Comparison of ENCODE assay signal across 26 cellular contexts in the genomic region with DNA sequence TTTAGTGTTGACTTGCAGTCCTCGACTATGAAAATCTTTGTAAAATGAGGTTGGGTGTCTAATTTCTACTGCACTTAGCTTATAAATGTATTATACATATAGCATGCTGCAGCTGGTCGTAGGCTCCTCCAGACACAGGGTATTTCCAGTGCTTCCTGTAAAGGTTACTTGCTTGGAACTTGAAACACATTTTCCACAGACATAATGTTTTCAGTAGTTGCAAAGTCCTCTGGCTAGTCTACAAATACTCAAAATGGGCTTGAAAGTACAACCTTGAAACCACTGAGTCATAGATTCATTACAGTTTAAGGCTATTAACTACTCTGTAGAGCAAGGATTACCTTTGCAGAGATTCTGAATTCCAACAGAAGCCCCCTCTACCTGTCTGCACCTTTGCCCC.
DNase-seq lines count a peak whose midpoint lies in the region; ATAC-seq and TF ChIP-seq lines count a peak whose summit lies in the region.
"Had no signal": no experiment of that assay in that cellular context is flagged by ENCODE, and none has a peak within 500 bp of the region (broad histone marks: within the 10 kb centered on the region; RNA-seq: fewer than 3 reads in every experiment).

No MANE protein-coding gene starts in this region.

- DNase-seq in T-helper 2 cell treated with Interferon-gamma antibody and Interleukin-4, amounts not matched to agents 5 μg/mL and 100 μg/mL, for 36 hours (ENCODE audit: low spot score), result peak; percentile 31
- no peak for DNase-seq in T-helper 2 cell
- no peak for DNase-seq in natural killer cell treated with Interleukin-12 subunit alpha and Interleukin-12 subunit beta and Interleukin-15 and Interleukin-18, amount 100 ng/mL, for 72 hours (ENCODE audit: low spot score)
- no peak for DNase-seq in natural killer cell
- DNase-seq in activated naive CD4-positive, alpha-beta T cell treated with anti-CD3 and anti-CD28 coated beads, Interleukin-2, amount 50 U/mL, for 16 hours, result peak; percentile 19
- no peak for DNase-seq in NK-92 (lab: John Stamatoyannopoulos, UW; ENCODE audit: unreplicated experiment)
- DNase-seq: 8988T; activated CD4-positive, CD25-positive, alpha-beta regulatory T cell; activated CD8-positive, alpha-beta memory T cell treated with anti-CD3 and anti-CD28 coated beads, Interleukin-2, amount 10 ng/mL, durations not matched to agents 7 days and 5 days; activated gamma-delta T cell; anterior cingulate cortex; Calu3; DMS79 treated with DMSO at 0.1 percent for 48 hours; effector CD8-positive, alpha-beta T cell; glutamatergic neuron; HCEC 1CT; islet precursor cell; NCI-H1105 treated with DMSO at 0.1 percent for 48 hours; NCI-H2029; NCI-H526 treated with DMSO at 0.1 percent for 48 hours; nucleus accumbens; psoas muscle; SJCRH30 had no signal

- intact Hi-C loops in natural killer cell (cut with micrococcal nuclease), result no loop called here

- H3K4me3 Mint-ChIP-seq in T-helper 2 cell treated with Interferon-gamma antibody and Interleukin-4, amounts not matched to agents 5 μg/mL and 100 μg/mL, for 36 hours, result no peak overlapping the region
- H3K4me3 Mint-ChIP-seq in natural killer cell treated with Interleukin-12 subunit alpha and Interleukin-12 subunit beta and Interleukin-15 and Interleukin-18, amount 100 ng/mL, for 72 hours, result peak overlapping the region; percentile 12
- H3K4me3 Mint-ChIP-seq in natural killer cell, result no peak overlapping the region
- no peak overlapping the region for H3K4me3 Mint-ChIP-seq in stimulated activated naive CD8-positive, alpha-beta T cell treated with anti-CD3 and anti-CD28 coated beads, Interleukin-15, Interleukin-2, amounts not matched to agents 100 ng/mL and 50 ng/mL, for 24 hours
- H3K4me3 Mint-ChIP-seq: activated CD8-positive, alpha-beta memory T cell treated with anti-CD3 and anti-CD28 coated beads, Interleukin-2, amount 10 ng/mL, durations not matched to agents 7 days and 5 days had no signal

- ATAC-seq in natural killer cell treated with Interleukin-12 subunit alpha and Interleukin-12 subunit beta and Interleukin-15 and Interleukin-18, amount 100 ng/mL, for 72 hours, result no peak
- no peak for ATAC-seq in natural killer cell
- no peak for ATAC-seq in HG03175 (IDR thresholded peaks at IDR 0.05; ENCODE audit: unreplicated experiment)
- ATAC-seq: activated CD8-positive, alpha-beta memory T cell treated with anti-CD3 and anti-CD28 coated beads, Interleukin-2, amount 10 ng/mL, durations not matched to agents 7 days and 5 days; K562; psoas muscle had no signal

- TF ChIP-seq CTCF in natural killer cell (IDR thresholded peaks at IDR 0.05), result no peak

- no peak overlapping the region for H3K27ac Mint-ChIP-seq in T-helper 2 cell treated with Interferon-gamma antibody and Interleukin-4, amounts not matched to agents 5 μg/mL and 100 μg/mL, for 36 hours
- H3K27ac Mint-ChIP-seq in natural killer cell treated with Interleukin-12 subunit alpha and Interleukin-12 subunit beta and Interleukin-15 and Interleukin-18, amount 100 ng/mL, for 72 hours, result no peak overlapping the region
- H3K27ac Mint-ChIP-seq in natural killer cell, result no peak overlapping the region
- peak overlapping the region; percentile 60 for H3K27ac Mint-ChIP-seq in stimulated activated naive CD8-positive, alpha-beta T cell treated with anti-CD3 and anti-CD28 coated beads, Interleukin-15, Interleukin-2, amounts not matched to agents 100 ng/mL and 50 ng/mL, for 24 hours
- H3K27ac Mint-ChIP-seq: activated CD8-positive, alpha-beta memory T cell treated with anti-CD3 and anti-CD28 coated beads, Interleukin-2, amount 10 ng/mL, durations not matched to agents 7 days and 5 days had no signal

- no peaks in the 10 kb centered on the region for H3K27me3 Mint-ChIP-seq in T-helper 2 cell treated with Interferon-gamma antibody and Interleukin-4, amounts not matched to agents 5 μg/mL and 100 μg/mL, for 36 hours (ENCODE audit: low read depth)
- H3K27me3 Mint-ChIP-seq in natural killer cell treated with Interleukin-12 subunit alpha and Interleukin-12 subunit beta and Interleukin-15 and Interleukin-18, amount 100 ng/mL, for 72 hours, result peaks cover 11 to 18% of the 10 kb centered on the region in 2 donors
- H3K27me3 Mint-ChIP-seq in natural killer cell (ENCODE audit: low read depth in 2 of 2), result peaks cover 15 to 20% of the 10 kb centered on the region in 2 donors
- H3K27me3 Mint-ChIP-seq in stimulated activated naive CD8-positive, alpha-beta T cell treated with anti-CD3 and anti-CD28 coated beads, Interleukin-15, Interleukin-2, amounts not matched to agents 100 ng/mL and 50 ng/mL, for 24 hours, result peaks cover 3% of the 10 kb centered on the region
- H3K27me3 Mint-ChIP-seq: activated CD8-positive, alpha-beta memory T cell treated with anti-CD3 and anti-CD28 coated beads, Interleukin-2, amount 10 ng/mL, durations not matched to agents 7 days and 5 days had no signal

- peaks cover 72% of the 10 kb centered on the region for H3K4me1 Mint-ChIP-seq in T-helper 2 cell treated with Interferon-gamma antibody and Interleukin-4, amounts not matched to agents 5 μg/mL and 100 μg/mL, for 36 hours (ENCODE audit: low read depth)
- H3K4me1 Mint-ChIP-seq in natural killer cell treated with Interleukin-12 subunit alpha and Interleukin-12 subunit beta and Interleukin-15 and Interleukin-18, amount 100 ng/mL, for 72 hours (ENCODE audit: low read depth in 2 of 2), result peaks cover 19 to 49% of the 10 kb centered on the region in 2 donors
- peaks cover 18 to 21% of the 10 kb centered on the region in 2 donors for H3K4me1 Mint-ChIP-seq in natural killer cell
- H3K4me1 Mint-ChIP-seq in stimulated activated naive CD8-positive, alpha-beta T cell treated with anti-CD3 and anti-CD28 coated beads, Interleukin-15, Interleukin-2, amounts not matched to agents 100 ng/mL and 50 ng/mL, for 24 hours (ENCODE audit: low read depth), result peaks cover 91% of the 10 kb centered on the region

- peaks cover 20% of the 10 kb centered on the region for H3K9me3 Mint-ChIP-seq in T-helper 2 cell treated with Interferon-gamma antibody and Interleukin-4, amounts not matched to agents 5 μg/mL and 100 μg/mL, for 36 hours
- no peaks in the 10 kb centered on the region for H3K9me3 Mint-ChIP-seq in natural killer cell treated with Interleukin-12 subunit alpha and Interleukin-12 subunit beta and Interleukin-15 and Interleukin-18, amount 100 ng/mL, for 72 hours
- H3K9me3 Mint-ChIP-seq in natural killer cell, result no peaks in the 10 kb centered on the region
- no peaks in the 10 kb centered on the region for H3K9me3 Mint-ChIP-seq in stimulated activated naive CD8-positive, alpha-beta T cell treated with anti-CD3 and anti-CD28 coated beads, Interleukin-15, Interleukin-2, amounts not matched to agents 100 ng/mL and 50 ng/mL, for 24 hours

- H3K36me3 Mint-ChIP-seq in T-helper 2 cell treated with Interferon-gamma antibody and Interleukin-4, amounts not matched to agents 5 μg/mL and 100 μg/mL, for 36 hours (ENCODE audit: low read depth), result peaks cover 19% of the 10 kb centered on the region
- H3K36me3 Mint-ChIP-seq in natural killer cell treated with Interleukin-12 subunit alpha and Interleukin-12 subunit beta and Interleukin-15 and Interleukin-18, amount 100 ng/mL, for 72 hours, result peaks cover 7% of the 10 kb centered on the region
- H3K36me3 Mint-ChIP-seq in natural killer cell, result no peaks in the 10 kb centered on the region
- H3K36me3 Mint-ChIP-seq in stimulated activated naive CD8-positive, alpha-beta T cell treated with anti-CD3 and anti-CD28 coated beads, Interleukin-15, Interleukin-2, amounts not matched to agents 100 ng/mL and 50 ng/mL, for 24 hours (ENCODE audit: low read depth), result no peaks in the 10 kb centered on the region

Comparison
In these comparisons a context has a peak if more than half of its experiments do, and no peak if none do; other contexts are left out.
1. DNase-seq: peak in T-helper 2 cell treated with Interferon-gamma antibody and Interleukin-4, amounts not matched to agents 5 μg/mL and 100 μg/mL, for 36 hours (single experiment) and activated naive CD4-positive, alpha-beta T cell treated with anti-CD3 and anti-CD28 coated beads, Interleukin-2, amount 50 U/mL, for 16 hours (single experiment); none in T-helper 2 cell (0 of 5), natural killer cell treated with Interleukin-12 subunit alpha and Interleukin-12 subunit beta and Interleukin-15 and Interleukin-18, amount 100 ng/mL, for 72 hours (single experiment), natural killer cell (single experiment) and NK-92 (single experiment).